ENCODE assay signal across 1 cellular context in the genomic region with DNA sequence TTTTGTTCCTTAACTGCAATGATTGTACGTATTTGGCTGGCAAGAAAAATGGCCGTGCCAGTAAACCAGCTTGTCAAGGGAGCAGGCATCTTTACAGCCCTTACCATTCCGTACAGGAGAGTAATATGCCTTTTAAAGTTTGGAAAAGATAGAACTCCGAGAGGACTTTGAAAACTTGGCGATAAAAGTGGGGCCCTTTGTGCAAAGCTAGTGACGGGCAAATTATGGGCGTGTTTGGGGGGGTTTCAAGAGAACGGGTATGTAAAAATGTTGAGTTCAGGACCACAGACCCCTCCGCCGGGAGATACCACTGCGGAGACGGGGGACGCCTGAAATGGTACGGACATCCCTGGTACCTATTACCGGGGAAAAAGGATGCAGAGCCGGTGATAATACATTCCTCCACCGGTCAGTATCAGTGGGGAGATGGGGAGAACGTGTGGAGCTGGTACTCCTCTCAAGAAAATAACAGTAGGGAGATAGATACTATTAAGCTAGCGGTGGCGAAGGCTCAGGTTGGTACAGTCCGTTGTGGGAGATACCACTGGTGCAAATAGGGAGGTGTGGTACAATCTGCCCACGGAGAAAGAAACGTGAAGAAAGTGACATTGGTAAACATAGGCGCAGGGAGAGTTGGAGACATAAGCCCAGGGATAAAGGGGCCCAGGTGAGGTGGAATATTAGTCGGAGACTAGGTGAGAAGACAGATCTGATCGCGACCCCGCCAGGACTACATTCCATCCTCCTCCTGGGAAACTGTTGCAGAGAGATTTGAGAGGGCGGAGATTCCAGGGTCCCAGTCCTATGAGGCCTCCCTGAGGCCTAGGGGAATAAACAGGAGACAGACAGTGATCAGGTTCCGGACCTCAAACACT.
TF ChIP-seq lines count a peak whose summit lies in the region.

No MANE protein-coding gene starts in this region.

TF ChIP-seq in SK-N-SH, 30 proteins besides CTCF, POLR2A, EP300 and RAD21 (continued from another document):
- TF ChIP-seq, protein P1, sequence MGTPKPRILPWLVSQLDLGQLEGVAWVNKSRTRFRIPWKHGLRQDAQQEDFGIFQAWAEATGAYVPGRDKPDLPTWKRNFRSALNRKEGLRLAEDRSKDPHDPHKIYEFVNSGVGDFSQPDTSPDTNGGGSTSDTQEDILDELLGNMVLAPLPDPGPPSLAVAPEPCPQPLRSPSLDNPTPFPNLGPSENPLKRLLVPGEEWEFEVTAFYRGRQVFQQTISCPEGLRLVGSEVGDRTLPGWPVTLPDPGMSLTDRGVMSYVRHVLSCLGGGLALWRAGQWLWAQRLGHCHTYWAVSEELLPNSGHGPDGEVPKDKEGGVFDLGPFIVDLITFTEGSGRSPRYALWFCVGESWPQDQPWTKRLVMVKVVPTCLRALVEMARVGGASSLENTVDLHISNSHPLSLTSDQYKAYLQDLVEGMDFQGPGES (IDR thresholded peaks at IDR 0.05; ENCODE audit: low read depth, low read length), result no peak
